In the genomic region with DNA sequence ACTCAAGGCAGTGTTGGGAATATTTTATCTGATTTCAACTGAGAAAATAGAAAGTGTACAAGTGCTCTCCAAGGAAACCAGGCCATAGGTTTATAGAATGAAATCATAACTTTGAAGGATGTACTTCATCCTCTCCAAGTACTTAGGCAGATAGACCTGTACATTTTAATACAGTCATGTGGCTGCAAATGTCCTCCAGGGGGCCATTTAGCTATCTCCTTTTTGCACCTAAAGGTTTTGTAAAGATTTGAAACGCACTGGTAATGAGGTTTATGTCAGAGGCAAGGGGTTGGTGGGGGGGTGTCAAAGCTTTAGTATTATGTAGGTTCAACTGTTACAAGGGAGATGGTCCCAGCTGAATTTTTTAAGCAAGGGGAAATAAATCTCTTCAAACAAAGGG, we compare ENCODE assay signal across 25 cellular contexts.
A peak's percentile ranks its signal among the peaks of the same experiment; 100 is the strongest.
DNase-seq lines count a peak whose midpoint lies in the region; ATAC-seq, FAIRE-seq and TF ChIP-seq lines count a peak whose summit lies in the region.
"Had no signal": no experiment of that assay in that cellular context is flagged by ENCODE, and none has a peak within 500 bp of the region (broad histone marks: within the 10 kb centered on the region; RNA-seq: fewer than 3 reads in every experiment).

No MANE protein-coding gene starts in this region.

- no peak overlapping the region for H2BK5ac ChIP-seq in mesendoderm (ENCODE audit: low read length)

- H3K27me3 ChIP-seq in mesendoderm (ENCODE audit: insufficient read depth, low read length, poor library complexity) (no peaks in the 10 kb centered on the region), small intestine (ENCODE audit: control insufficient read depth in 2 of 2, insufficient read depth in 2 of 2, low read length in 2 of 2) (no peaks in the 10 kb centered on the region)
- H3K27me3 ChIP-seq: pancreas had no signal

- FAIRE-seq in small intestine (lab: Jason Lieb, UNC), result no peak
- FAIRE-seq: kidney, pancreas, urothelium cell line had no signal

- H3K4me1 ChIP-seq in mesendoderm (ENCODE audit: control insufficient read depth, low read depth, low read length), result peaks cover 2% of the 10 kb centered on the region
- no peaks in the 10 kb centered on the region for H3K4me1 ChIP-seq in small intestine (ENCODE audit: control insufficient read depth in 2 of 2, insufficient read depth in 1 of 2, low read depth in 1 of 2, low read length in 1 of 2)

- no peaks in the 10 kb centered on the region for H3K27me3 Mint-ChIP-seq in HFFc6 (ENCODE audit: insufficient read depth)
- H3K27me3 Mint-ChIP-seq: activated CD4-positive, alpha-beta T cell treated with anti-CD3 and anti-CD28 coated beads, Interleukin-2, amount 10 ng/mL, durations not matched to agents 7 days and 5 days; activated naive CD8-positive, alpha-beta T cell treated with anti-CD3 and anti-CD28 coated beads, Interleukin-2, amount 50 U/mL, for 24 hours; B cell; memory B cell had no signal

- H3K36me3 Mint-ChIP-seq in HFFc6 (ENCODE audit: low read depth), result no peaks in the 10 kb centered on the region
- H3K36me3 Mint-ChIP-seq: memory B cell; naive thymus-derived CD4-positive, alpha-beta T cell had no signal

- H3K79me2 ChIP-seq in mesendoderm (ENCODE audit: control insufficient read depth, insufficient read depth, low read length), result no peaks in the 10 kb centered on the region

- no peak for ATAC-seq in HG03045 (IDR thresholded peaks at IDR 0.05; ENCODE audit: unreplicated experiment)
- ATAC-seq: activated naive CD8-positive, alpha-beta T cell treated with anti-CD3 and anti-CD28 coated beads, Interleukin-2, amount 50 U/mL, for 24 hours; naive thymus-derived CD4-positive, alpha-beta T cell; pancreas; sciatic nerve had no signal

- H4K8ac ChIP-seq in mesendoderm (ENCODE audit: low read depth, low read length), result no peak overlapping the region

- no peak overlapping the region for H3K9ac ChIP-seq in mesendoderm (ENCODE audit: low read length)

- peak; percentile 27 for TF ChIP-seq CTCF in HFFc6 (IDR thresholded peaks at IDR 0.05)

- no peak overlapping the region for H2AK5ac ChIP-seq in mesendoderm (ENCODE audit: low read length)

- no peak overlapping the region for H3K4me3 Mint-ChIP-seq in HFFc6
- H3K4me3 Mint-ChIP-seq: activated CD4-positive, alpha-beta T cell treated with anti-CD3 and anti-CD28 coated beads, Interleukin-2, amount 10 ng/mL, durations not matched to agents 7 days and 5 days; activated naive CD8-positive, alpha-beta T cell treated with anti-CD3 and anti-CD28 coated beads, Interleukin-2, amount 50 U/mL, for 24 hours; B cell; memory B cell; naive thymus-derived CD4-positive, alpha-beta T cell had no signal

- H3K4me2 ChIP-seq in mesendoderm (ENCODE audit: low read length), result no peak overlapping the region

- H3K18ac ChIP-seq in mesendoderm (ENCODE audit: low read length), result peak overlapping the region; percentile 51

- no peaks in the 10 kb centered on the region for H3K9me3 Mint-ChIP-seq in HFFc6
- H3K9me3 Mint-ChIP-seq: activated CD4-positive, alpha-beta T cell treated with anti-CD3 and anti-CD28 coated beads, Interleukin-2, amount 10 ng/mL, durations not matched to agents 7 days and 5 days; activated naive CD8-positive, alpha-beta T cell treated with anti-CD3 and anti-CD28 coated beads, Interleukin-2, amount 50 U/mL, for 24 hours; naive thymus-derived CD4-positive, alpha-beta T cell had no signal

- DNase-seq in DMS 273 (lab: John Stamatoyannopoulos, UW; ENCODE audit: unreplicated experiment) (peak; percentile 0), DMS 273 treated with DMSO at 0.1 percent for 48 hours (lab: John Stamatoyannopoulos, UW) (no peak), HFFc6 (no peak), OCI-M1 (lab: John Stamatoyannopoulos, UW) (peak; percentile 7), mesendoderm (no peak), NCI-H128 (lab: John Stamatoyannopoulos, UW; ENCODE audit: unreplicated experiment) (no peak), small intestine (no peak)
- DNase-seq: 8988T; activated CD4-positive, alpha-beta T cell treated with anti-CD3 and anti-CD28 coated beads, Interleukin-2, amount 10 ng/mL, durations not matched to agents 7 days and 5 days; activated naive CD8-positive, alpha-beta T cell treated with anti-CD3 and anti-CD28 coated beads, Interleukin-2, amount 50 U/mL, for 24 hours; cortex of kidney; GDM1; Karpas-422; kidney; NCI-H1105 treated with DMSO at 0.1 percent for 48 hours; NCI-H2171 treated with DMSO at 0.1 percent for 48 hours; pancreas; SIG-M5; T-helper 1 cell had no signal

- H3K27ac Mint-ChIP-seq in HFFc6, result no peak overlapping the region
- H3K27ac Mint-ChIP-seq: activated CD4-positive, alpha-beta T cell treated with anti-CD3 and anti-CD28 coated beads, Interleukin-2, amount 10 ng/mL, durations not matched to agents 7 days and 5 days; activated naive CD8-positive, alpha-beta T cell treated with anti-CD3 and anti-CD28 coated beads, Interleukin-2, amount 50 U/mL, for 24 hours; B cell; memory B cell; naive thymus-derived CD4-positive, alpha-beta T cell had no signal

- H3K9me3 ChIP-seq in small intestine (ENCODE audit: control insufficient read depth, low read depth), result no peaks in the 10 kb centered on the region
- H3K9me3 ChIP-seq: pancreas had no signal

- no peak overlapping the region for H3K4ac ChIP-seq in mesendoderm (ENCODE audit: low read depth, low read length)

- H3K27ac ChIP-seq in mesendoderm (ENCODE audit: low read depth, low read length) (no peak overlapping the region), small intestine (ENCODE audit: low read depth in 1 of 2, low read length in 1 of 2) (no peak overlapping the region)
- H3K27ac ChIP-seq: pancreas had no signal

- WGBS in mesendoderm (ENCODE audit: extremely low coverage, insufficient coverage, low lambda C conversion rate), result no CpG with 5 or more reads among the region's 1 CpG
- WGBS in small intestine, 3 donors, result 63 to 75% (median 72%) methylated on average over 1 of the region's 1 CpG

- H4K5ac ChIP-seq in mesendoderm (ENCODE audit: low read length), result no peak overlapping the region

- no peak overlapping the region for H3K23ac ChIP-seq in mesendoderm (ENCODE audit: low read length)

- H3K4me1 Mint-ChIP-seq in HFFc6 (ENCODE audit: low read depth), result peaks cover 36% of the 10 kb centered on the region
- H3K4me1 Mint-ChIP-seq: activated CD4-positive, alpha-beta T cell treated with anti-CD3 and anti-CD28 coated beads, Interleukin-2, amount 10 ng/mL, durations not matched to agents 7 days and 5 days; activated naive CD8-positive, alpha-beta T cell treated with anti-CD3 and anti-CD28 coated beads, Interleukin-2, amount 50 U/mL, for 24 hours; B cell; memory B cell had no signal

- no peak overlapping the region for H2BK15ac ChIP-seq in mesendoderm (replicated peaks; ENCODE audit: low read depth)

- no peaks in the 10 kb centered on the region for H3K79me1 ChIP-seq in mesendoderm (ENCODE audit: low read length)

- H3K4me3 ChIP-seq in mesendoderm (ENCODE audit: low read length) (no peak overlapping the region), small intestine (ENCODE audit: low read depth in 1 of 2, low read length in 2 of 2) (no peak overlapping the region)
- H3K4me3 ChIP-seq: pancreas had no signal

- H3K36me3 ChIP-seq in mesendoderm (ENCODE audit: control insufficient read depth, insufficient read depth, low read length) (no peaks in the 10 kb centered on the region), small intestine (ENCODE audit: control insufficient read depth in 2 of 2, insufficient read depth in 2 of 2, low read length in 2 of 2) (no peaks in the 10 kb centered on the region)
- H3K36me3 ChIP-seq: pancreas had no signal

- H2BK120ac ChIP-seq in mesendoderm (ENCODE audit: low read depth, low read length), result no peak overlapping the region

- no peak overlapping the region for H3K56ac ChIP-seq in mesendoderm (ENCODE audit: low read length)

Comparison
In these comparisons a context has a peak if more than half of its experiments do, and no peak if none do; other contexts are left out.
1. DNase-seq: peak in DMS 273 (single experiment) and OCI-M1 (single experiment); none in DMS 273 treated with DMSO at 0.1 percent for 48 hours (single experiment), HFFc6 (single experiment), mesendoderm (single experiment), NCI-H128 (single experiment) and small intestine (single experiment).